ENCODE assay signal across 8 cellular contexts in genomic region chr22:29343313-29343805, GRCh38. TPM values are rescaled to one million over a fixed set of nuclear protein-coding genes. Genes with fewer than 3 reads are reported as not detected.
DNase-seq lines count a peak whose midpoint lies in the region; ATAC-seq and TF ChIP-seq lines count a peak whose summit lies in the region.

No MANE protein-coding gene starts in this region.

- H3K4me3 ChIP-seq in BE2C (ENCODE audit: low read depth, low read length) (no peak overlapping the region), body of pancreas (no peak overlapping the region)

- TF ChIP-seq POLR2A in body of pancreas (IDR thresholded peaks at IDR 0.05), result no peak

- no peak for TF ChIP-seq RAD21 in Ishikawa (IDR thresholded peaks at IDR 0.05; ENCODE audit: low read depth)

- peaks cover 17% of the 10 kb centered on the region for H3K4me1 ChIP-seq in BE2C
- peaks cover 41% of the 10 kb centered on the region for H3K4me1 ChIP-seq in body of pancreas

- no peak for TF ChIP-seq CTCF in BE2C (IDR thresholded peaks at IDR 0.05; ENCODE audit: low read depth, low read length)
- TF ChIP-seq CTCF in body of pancreas (IDR thresholded peaks at IDR 0.05), result no peak
- TF ChIP-seq CTCF in GM10248 (IDR thresholded peaks at IDR 0.05; ENCODE audit: control extremely low read depth, extremely low read depth, low read depth, missing control alignments), result no peak

- H3K27me3 ChIP-seq in BE2C (no peaks in the 10 kb centered on the region), body of pancreas (no peaks in the 10 kb centered on the region), layer of hippocampus (ENCODE audit: control insufficient read depth, insufficient read depth, low read length) (no peaks in the 10 kb centered on the region)

- CTCF ChIA-PET in GM10248 (lab: Yijun Ruan, JAX), result interaction anchor here (1.1 to 1.4 kb wide), 2 partner anchors 11 to 16 kb away, joined by 3 to 5 read pairs; no protein-coding TSS in a partner anchor

- H3K9me3 ChIP-seq in BE2C (no peaks in the 10 kb centered on the region), body of pancreas (no peaks in the 10 kb centered on the region)

- POLR2A ChIA-PET in GM10248 (lab: Yijun Ruan, JAX), result no interaction called here

- ATAC-seq in body of pancreas (peak; percentile 76), HG03025 (IDR thresholded peaks at IDR 0.05; ENCODE audit: low FRiP score, unreplicated experiment) (no peak), GM21737 (IDR thresholded peaks at IDR 0.05; ENCODE audit: unreplicated experiment) (no peak)

- DNase-seq in BE2C (peak; percentile 83), body of pancreas (peak; percentile 84 to 92 (median 90)), GM10248 (ENCODE audit: extremely low spot score) (no peak)
- DNase-seq in activated CD8-positive, alpha-beta memory T cell treated with anti-CD3 and anti-CD28 coated beads, Interleukin-2, amount 50 U/mL, for 48 hours, result no peak

- peak overlapping the region; percentile 56 to 85 (median 80) for H3K27ac ChIP-seq in body of pancreas
- peak overlapping the region; percentile 27 for H3K27ac ChIP-seq in layer of hippocampus (ENCODE audit: low read depth, low read length)

- 46 to 90% methylated on average over 2 to 7 of the region's 7 CpGs for WGBS in body of pancreas, 2 donors

- peaks cover 67% of the 10 kb centered on the region for H3K36me3 ChIP-seq in BE2C
- H3K36me3 ChIP-seq in body of pancreas (replicated peaks in 1 of 2; ENCODE audit: insufficient read depth in 1 of 2, low read depth in 2 of 2), result peaks cover 0 to 19% of the 10 kb centered on the region in 2 donors

- no peak for TF ChIP-seq EP300 in Ishikawa (IDR thresholded peaks at IDR 0.05; ENCODE audit: borderline replicate concordance)

- intact Hi-C loops in body of pancreas (cut with DNase I), result no loop called here

TF ChIP-seq in Ishikawa, 13 proteins besides CTCF, POLR2A, EP300 and RAD21:
- TF ChIP-seq TCF12 (IDR thresholded peaks at IDR 0.05; ENCODE audit: low read depth) (no peak), CEBPB (IDR thresholded peaks at IDR 0.05) (no peak), YY1 (IDR thresholded peaks at IDR 0.05; ENCODE audit: low read depth) (no peak), NFIC (IDR thresholded peaks at IDR 0.05) (peak; percentile 30; the same call in 1 of the 2 replicates), USF1 (IDR thresholded peaks at IDR 0.05) (peak; percentile 70), EGR1 (IDR thresholded peaks at IDR 0.05) (no peak), MAX (IDR thresholded peaks at IDR 0.05) (peak; percentile 61)

RNA-seq across cellular contexts. Expression of gene RASL10A, which starts 27.9 kb away (rescaled TPM):
- polyA plus RNA-seq in BE2C (2012; ENCODE audit: insufficient read depth, insufficient read length, low read depth), result not detected
- total RNA-seq in body of pancreas, result under 1 TPM in 1 of 2 donors, not detected in 1; 0.78 TPM

RNA-seq across cellular contexts. Expression of gene GAS2L1, which starts 36.9 kb away (rescaled TPM):
- 4.2 TPM for polyA plus RNA-seq in BE2C (2012; ENCODE audit: insufficient read depth, insufficient read length, low read depth)
- total RNA-seq in body of pancreas, result 10 to 100 TPM; 15.8 to 19.2 TPM

RNA-seq across cellular contexts. Expression of gene AP1B1, which starts 45.0 kb away (rescaled TPM):
- 77.3 TPM for polyA plus RNA-seq in BE2C (2012; ENCODE audit: insufficient read depth, insufficient read length, low read depth)
- 10 to 100 TPM; 45.5 to 66.9 TPM for total RNA-seq in body of pancreas

Comparison
In these comparisons a context has a peak if more than half of its experiments do, and no peak if none do; other contexts are left out.
1. DNase-seq: peak in BE2C (single experiment) and body of pancreas (4 of 4); none in GM10248 (single experiment) and activated CD8-positive, alpha-beta memory T cell treated with anti-CD3 and anti-CD28 coated beads, Interleukin-2, amount 50 U/mL, for 48 hours (single experiment).